8 cellular contexts compared by ENCODE assay signal in the genomic region with DNA sequence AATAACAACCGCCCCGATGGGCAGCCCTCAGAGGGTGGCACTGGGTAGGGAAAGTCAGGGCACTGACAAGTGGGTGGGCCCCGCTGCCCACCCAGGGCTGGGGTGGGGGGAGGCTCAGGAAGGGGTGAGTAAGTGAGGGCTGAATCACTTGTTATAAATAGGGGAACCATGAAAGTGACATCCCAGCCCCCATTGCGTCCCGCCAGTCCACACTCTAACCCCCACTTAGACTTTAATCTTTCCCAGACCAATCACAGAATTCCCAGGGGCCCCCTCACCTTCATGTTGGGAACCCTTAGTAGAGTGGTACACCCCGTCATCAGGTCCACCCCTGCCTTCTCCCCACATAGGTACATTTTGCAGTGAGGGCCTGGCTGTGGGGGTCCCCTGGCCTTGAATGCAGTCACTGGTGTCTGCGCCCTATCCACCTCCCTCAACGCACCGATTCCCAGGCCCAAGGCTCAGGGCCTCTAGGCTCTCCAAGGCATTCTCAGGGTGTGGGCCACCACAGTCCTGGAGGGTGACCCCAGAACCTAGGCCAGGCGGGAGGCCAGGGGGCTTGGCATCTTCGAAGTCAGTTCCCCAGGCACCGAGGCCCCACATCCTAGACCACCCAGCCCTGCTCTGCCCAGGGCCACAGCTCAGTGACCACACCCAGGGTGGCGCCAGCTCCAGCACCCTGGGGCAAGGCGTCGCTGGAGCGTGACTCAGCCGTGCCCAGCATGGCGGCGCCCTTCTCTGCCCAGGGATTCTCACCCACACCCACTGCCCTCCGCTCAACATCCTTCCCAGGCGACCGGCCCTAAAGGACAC. TPM values are rescaled to one million over a fixed set of nuclear protein-coding genes. Genes with fewer than 3 reads are reported as not detected.
DNase-seq lines count a peak whose midpoint lies in the region; ATAC-seq and TF ChIP-seq lines count a peak whose summit lies in the region.

No MANE protein-coding gene starts in this region.

- no peaks in the 10 kb centered on the region for H3K36me3 ChIP-seq in CD8-positive, alpha-beta memory T cell (ENCODE audit: insufficient read depth, low read length)
- H3K36me3 ChIP-seq in Karpas-422 (ENCODE audit: insufficient read depth, low read length) (no peaks in the 10 kb centered on the region), parathyroid adenoma (ENCODE audit: control insufficient read depth, insufficient read depth, low read length) (no peaks in the 10 kb centered on the region)

- H3K27me3 ChIP-seq in CD8-positive, alpha-beta memory T cell (ENCODE audit: insufficient read depth, low read length, poor library complexity, severe bottlenecking): no peaks in the 10 kb centered on the region
- H3K27me3 ChIP-seq in Karpas-422 (ENCODE audit: low read length) (no peaks in the 10 kb centered on the region), parathyroid adenoma (ENCODE audit: control insufficient read depth, insufficient read depth, low read length) (no peaks in the 10 kb centered on the region)

- H3K4me1 ChIP-seq in CD8-positive, alpha-beta memory T cell (ENCODE audit: insufficient read depth, low read length): peaks cover 86% of the 10 kb centered on the region
- H3K4me1 ChIP-seq in Karpas-422 (ENCODE audit: low read length) (peaks cover 39% of the 10 kb centered on the region), parathyroid adenoma (peaks cover 14% of the 10 kb centered on the region)

- H3K36me3 Mint-ChIP-seq in CD8-positive, alpha-beta memory T cell: peaks cover 0 to 42% (median 2%) of the 10 kb centered on the region in 3 donors

- H3K9me2 ChIP-seq in Karpas-422 (replicated peaks; ENCODE audit: insufficient read depth, low read length): no peaks in the 10 kb centered on the region

- H3K4me1 Mint-ChIP-seq in CD8-positive, alpha-beta memory T cell: peaks cover 52 to 81% (median 53%) of the 10 kb centered on the region in 3 donors

- H3K9me3 ChIP-seq in CD8-positive, alpha-beta memory T cell (ENCODE audit: low read length): no peaks in the 10 kb centered on the region
- H3K9me3 ChIP-seq in Karpas-422 (ENCODE audit: low read length) (no peaks in the 10 kb centered on the region), parathyroid adenoma (ENCODE audit: control insufficient read depth, low read length) (no peaks in the 10 kb centered on the region)

- H4K20me1 ChIP-seq in Karpas-422 (ENCODE audit: insufficient read depth, low read depth, low read length): no peaks in the 10 kb centered on the region

- peak overlapping the region; percentile 86 for H3K4me3 ChIP-seq in CD8-positive, alpha-beta memory T cell (ENCODE audit: low read length)
- H3K4me3 ChIP-seq in Karpas-422 (ENCODE audit: low read length) (peak overlapping the region; percentile 66; the same call in 1 of the 2 replicates), parathyroid adenoma (ENCODE audit: low read depth, low read length) (peak overlapping the region; percentile 72)

- H3K4me3 Mint-ChIP-seq in CD8-positive, alpha-beta memory T cell: peak overlapping the region; percentile 92 to 98 (median 94)

- H3K9ac ChIP-seq in Karpas-422 (ENCODE audit: low read length) (peak overlapping the region; percentile 72), parathyroid adenoma (no peak overlapping the region)

- ATAC-seq in GM21723 (IDR thresholded peaks at IDR 0.05; ENCODE audit: unreplicated experiment): no peak

- no peak for TF ChIP-seq CTCF in parathyroid adenoma (IDR thresholded peaks at IDR 0.05)

- H3K79me2 ChIP-seq in Karpas-422 (ENCODE audit: low read length) (no peaks in the 10 kb centered on the region), parathyroid adenoma (peaks cover 6% of the 10 kb centered on the region)

- peak overlapping the region; percentile 97 to 100 (median 100) for H3K27ac Mint-ChIP-seq in CD8-positive, alpha-beta memory T cell

- POLR2A ChIA-PET in CD8-positive, alpha-beta memory T cell (lab: Charles Lee): interaction anchor here (0.6 to 3.0 kb wide), 6 partner anchors 11 to 106 kb away, joined by 3 to 15 read pairs (median 6); a partner anchor contains a TSS

- peak overlapping the region; percentile 99 for H3K27ac ChIP-seq in CD8-positive, alpha-beta memory T cell (ENCODE audit: low read depth, low read length)
- H3K27ac ChIP-seq in Karpas-422 (ENCODE audit: low read length): no peak overlapping the region
- H3K27ac ChIP-seq in parathyroid adenoma: peak overlapping the region; percentile 97

- H3K9me3 Mint-ChIP-seq in CD8-positive, alpha-beta memory T cell: peaks cover 0 to 8% (median 0%) of the 10 kb centered on the region in 5 donors

- CTCF ChIA-PET in CD8-positive, alpha-beta memory T cell (lab: Charles Lee): interaction anchor here (0.6 to 7.6 kb wide), 5 partner anchors 11 to 1473 kb away, joined by 3 to 53 read pairs (median 5); no protein-coding TSS in a partner anchor

- peak overlapping the region; percentile 75 for H3K4me2 ChIP-seq in Karpas-422 (ENCODE audit: low read depth, low read length, poor library complexity, severe bottlenecking)
- peak overlapping the region; percentile 84 for H3K4me2 ChIP-seq in parathyroid adenoma (ENCODE audit: low read length)

- peak in 4 of 5 donors; percentile 52 to 77 (median 58) for DNase-seq in CD8-positive, alpha-beta memory T cell
- peak; percentile 39 for DNase-seq in Karpas-422
- peak; percentile 60 for DNase-seq in activated T-cell treated with anti-CD3 and anti-CD28 coated beads for 4 hours
- peak; percentile 72 for DNase-seq in fibroblast of gingiva (ENCODE audit: low read depth)
- DNase-seq in NCI-H1105 treated with DMSO at 0.1 percent for 48 hours (lab: John Stamatoyannopoulos, UW): no peak
- no peak for DNase-seq in putamen (ENCODE audit: low spot score)

- peaks cover 0 to 36% of the 10 kb centered on the region in 2 donors for H3K27me3 Mint-ChIP-seq in CD8-positive, alpha-beta memory T cell

- 0 out of 2 replicates have a peak overlapping the region, but pooled peaks have one; percentile 56 for H2AFZ ChIP-seq in Karpas-422 (ENCODE audit: low read length)
- no peak overlapping the region for H2AFZ ChIP-seq in parathyroid adenoma

RNA-seq across cellular contexts. Expression of a gene that starts 36.8 kb away (rescaled TPM):
- total RNA-seq in CD8-positive, alpha-beta memory T cell: 1 to 10 TPM in 1 of 2 experiments, under 1 TPM in 1; 0.90 to 1.5 TPM
- polyA plus RNA-seq in CD8-positive, alpha-beta memory T cell: not detected
- not detected in 2 replicates for total RNA-seq in Karpas-422 (2014; rRNA removed; shearing (Covaris generic); ENCODE audit: low replicate concordance)

RNA-seq across cellular contexts. Expression of a gene that starts 44.9 kb away (rescaled TPM):
- total RNA-seq in CD8-positive, alpha-beta memory T cell: 1 to 10 TPM; 4.4 to 4.8 TPM
- 1.6 TPM for polyA plus RNA-seq in CD8-positive, alpha-beta memory T cell
- 6.8 and 7.3 TPM in 2 replicates for total RNA-seq in Karpas-422 (2014; rRNA removed; shearing (Covaris generic); ENCODE audit: low replicate concordance)

Comparison
In these comparisons a context has a peak if more than half of its experiments do, and no peak if none do; other contexts are left out.
1. DNase-seq: peak in CD8-positive, alpha-beta memory T cell (4 of 5), Karpas-422 (single experiment), activated T-cell treated with anti-CD3 and anti-CD28 coated beads for 4 hours (single experiment) and fibroblast of gingiva (single experiment); none in NCI-H1105 treated with DMSO at 0.1 percent for 48 hours (single experiment) and putamen (single experiment).
2. Peak in every context shown above with its lines, with median percentiles within 50 percentile points of each other: H3K4me3 ChIP-seq.